In genomic region chr17:45172541-45173286, GRCh38 we compare ENCODE assay signal across 8 cellular contexts. TPM values are rescaled to one million over a fixed set of nuclear protein-coding genes. Genes with fewer than 3 reads are reported as not detected.
DNase-seq lines count a peak whose midpoint lies in the region; ATAC-seq, FAIRE-seq and TF ChIP-seq lines count a peak whose summit lies in the region.

No MANE protein-coding gene starts in this region.

- in situ Hi-C loops in HepG2 (cut with HindIII; ENCODE audit: extremely low pct_ligation_motif_present, low pct_unique_long_range_greater_than_20kb) = no loop called here

- peak; percentile 75 to 80 for TF ChIP-seq POLR2A in HepG2 (IDR thresholded peaks at IDR 0.05; ENCODE audit: insufficient read depth in 1 of 2, low read depth in 2 of 2, low read length in 2 of 2)

- ATAC-seq in activated B cell treated with CpG ODN at 0.5 μM for 24 hours (ENCODE audit: low read depth) = peak; percentile 91
- ATAC-seq in HepG2 = peak; percentile 66
- no peak for ATAC-seq in GM18858 (IDR thresholded peaks at IDR 0.05; ENCODE audit: unreplicated experiment)

- peak overlapping the region; percentile 53 to 74 (median 65) for H3K4me3 ChIP-seq in HepG2 (replicated peaks in 1 of 3; ENCODE audit: insufficient read depth in 1 of 3, low read depth in 2 of 3, low read length in 3 of 3)

- CTCF ChIA-PET in activated B cell treated with CpG ODN at 0.5 μM for 24 hours (lab: Charles Lee) (interaction anchor here (1.1 to 3.2 kb wide), 6 partner anchors 10 to 46 kb away, joined by 3 to 23 read pairs (median 12); partner anchors contain the start of gene ACBD4), HepG2 (lab: Yijun Ruan, JAX; ENCODE audit: low intra/inter-chr PET ratio, low total read pairs) (interaction anchor here (0.7 to 3.2 kb wide), 5 partner anchors 10 to 37 kb away, joined by 3 to 10 read pairs (median 3); partner anchors contain the start of genes ACBD4, HEXIM1 and HEXIM2)

- no peaks in the 10 kb centered on the region for H3K9me3 ChIP-seq in HepG2 (ENCODE audit: low read length)

- TF ChIP-seq EP300 in Ishikawa (IDR thresholded peaks at IDR 0.05; ENCODE audit: borderline replicate concordance) = no peak; the same call in 1 of the 2 replicates
- TF ChIP-seq EP300 in HepG2 (IDR thresholded peaks at IDR 0.05; ENCODE audit: low read depth in 2 of 2, low read length in 2 of 2) = peak; percentile 47 to 74; a peak in 2 of 4 replicates
- TF ChIP-seq EP300 in HepG2 (CRISPR knock-in tag; IDR thresholded peaks at IDR 0.05; ENCODE audit: borderline replicate concordance) = peak; percentile 85

- H2AFZ ChIP-seq in HepG2 (ENCODE audit: low read length) = no peak overlapping the region

- no peaks in the 10 kb centered on the region for H3K9me3 Mint-ChIP-seq in activated B cell treated with CpG ODN at 0.5 μM for 24 hours
- no peaks in the 10 kb centered on the region for H3K9me3 Mint-ChIP-seq in chondrocyte (ENCODE audit: low read depth)

- H3K36me3 ChIP-seq in HepG2 (replicated peaks in 1 of 2; ENCODE audit: control insufficient read depth in 1 of 2, insufficient read depth in 2 of 2, low read length in 2 of 2) = peaks cover 8 to 17% of the 10 kb centered on the region in 2 experiments

- peak overlapping the region; percentile 93 for H3K9ac ChIP-seq in HepG2 (ENCODE audit: insufficient read depth, low read depth, low read length)

- H3K4me2 ChIP-seq in HepG2 (ENCODE audit: low read depth, low read length) = peak overlapping the region; percentile 100

- H3K4me1 Mint-ChIP-seq in activated B cell treated with CpG ODN at 0.5 μM for 24 hours (peaks cover 14% of the 10 kb centered on the region), chondrocyte (ENCODE audit: low read depth) (peaks cover 41% of the 10 kb centered on the region)

- H3K4me3 Mint-ChIP-seq in activated B cell treated with CpG ODN at 0.5 μM for 24 hours (peak overlapping the region; percentile 80), chondrocyte (ENCODE audit: unreplicated experiment) (peak overlapping the region; percentile 70)

- no TSS peak for BruUV-seq in HepG2 (replicated peaks; lab: Mats Ljungman, UMichigan)

- TF ChIP-seq CTCF in activated B cell treated with CpG ODN at 0.5 μM for 24 hours (IDR thresholded peaks at IDR 0.05) (no peak), chondrocyte (IDR thresholded peaks at IDR 0.05) (peak; percentile 50), HepG2 (CRISPR knock-in tag; IDR thresholded peaks at IDR 0.05) (peak; percentile 51)

- H4K20me1 ChIP-seq in HepG2 (ENCODE audit: insufficient read depth, low read length) = no peaks in the 10 kb centered on the region

- no peaks in the 10 kb centered on the region for H3K36me3 Mint-ChIP-seq in activated B cell treated with CpG ODN at 0.5 μM for 24 hours (ENCODE audit: low read depth)
- no peaks in the 10 kb centered on the region for H3K36me3 Mint-ChIP-seq in chondrocyte (ENCODE audit: low read depth)

- no peaks in the 10 kb centered on the region for H3K79me2 ChIP-seq in HepG2 (ENCODE audit: insufficient read depth, low read length)

- peak; percentile 19; the same call in 1 of the 2 replicates for TF ChIP-seq RAD21 in Ishikawa (IDR thresholded peaks at IDR 0.05; ENCODE audit: low read depth)
- TF ChIP-seq RAD21 in HepG2 (CRISPR knock-in tag; IDR thresholded peaks at IDR 0.05) = peak; percentile 69

- intact Hi-C loops in activated B cell treated with CpG ODN at 0.5 μM for 24 hours (cut with micrococcal nuclease) = loop anchor here (1.0 to 2.0 kb wide), 2 partner anchors 11 to 38 kb away; partner anchors contain the start of genes ACBD4 and HEXIM2
- intact Hi-C loops in HepG2 (cut with micrococcal nuclease; ENCODE audit: unreplicated experiment) = loop anchor here (1.0 kb wide), 1 partner anchor 11 kb away; the partner anchor contains the start of gene HEXIM2

- H3K27ac Mint-ChIP-seq in activated B cell treated with CpG ODN at 0.5 μM for 24 hours (peak overlapping the region; percentile 93), chondrocyte (ENCODE audit: unreplicated experiment) (peak overlapping the region; percentile 99)

- H3K27me3 Mint-ChIP-seq in activated B cell treated with CpG ODN at 0.5 μM for 24 hours = no peaks in the 10 kb centered on the region
- H3K27me3 Mint-ChIP-seq in chondrocyte (ENCODE audit: low read depth) = no peaks in the 10 kb centered on the region

- H3K27ac ChIP-seq in HepG2 (ENCODE audit: extremely low read length, insufficient read depth, low read length) = peak overlapping the region; percentile 97

- 5% methylated on average over 10 of the region's 10 CpGs for WGBS in HepG2 (ENCODE audit: low lambda C conversion rate)

- peaks cover 71% of the 10 kb centered on the region for H3K4me1 ChIP-seq in HepG2 (ENCODE audit: insufficient read depth, low read length)

- no peaks in the 10 kb centered on the region for H3K27me3 ChIP-seq in HepG2 (ENCODE audit: control insufficient read depth in 1 of 2, insufficient read depth in 2 of 2, low read length in 2 of 2)

- peak; percentile 91 for DNase-seq in D341Med (ENCODE audit: low spot score)
- DNase-seq in activated B cell treated with CpG ODN at 0.5 μM for 24 hours = peak; percentile 52
- DNase-seq in chondrocyte (ENCODE audit: low spot score) = peak; percentile 92
- peak; percentile 97 for DNase-seq in HepG2 (ENCODE audit: low spot score)
- DNase-seq in stimulated activated CD4-positive, alpha-beta T cell treated with anti-CD3 and anti-CD28 coated beads, Interleukin-2, amount 100 ng/mL, for 4 hours (ENCODE audit: low read depth) = peak; percentile 24
- no peak for DNase-seq in NCI-H446 treated with DMSO at 0.1 percent for 48 hours (lab: John Stamatoyannopoulos, UW)

- peak; percentile 92 for FAIRE-seq in HepG2 (lab: Jason Lieb, UNC)

- POLR2A ChIA-PET in activated B cell treated with CpG ODN at 0.5 μM for 24 hours (lab: Charles Lee) = interaction anchor here (0.6 to 3.9 kb wide), 11 partner anchors 10 to 146 kb away, joined by 3 to 84 read pairs (median 6); partner anchors contain the start of genes FMNL1, HEXIM1, HEXIM2 and MAP3K14
- POLR2A ChIA-PET in HepG2 (lab: Yijun Ruan, JAX) = interaction anchor here (0.9 to 24.3 kb wide), 19 partner anchors 10 to 234 kb away, joined by 3 to 2487 read pairs (median 10); partner anchors contain the start of genes ACBD4, HEXIM1, HEXIM2 and MAP3K14

RNA-seq across cellular contexts. Expression of gene HEXIM2, which starts 11.0 kb away (rescaled TPM):
- 8.9 and 11.1 TPM in 2 replicates for total RNA-seq in activated B cell treated with CpG ODN at 0.5 μM for 24 hours
- total RNA-seq in chondrocyte = 3.7 to 7.9 TPM (median 6.4 TPM) in 3 replicates
- total RNA-seq in HepG2 (2016; rRNA removed; fragmentation: Illumina TruSeq; extraction: Trizol) = 27.1 and 30.8 TPM in 2 replicates
- 22.3 and 23.3 TPM in 2 replicates for total RNA-seq in HepG2 (2016; cell fraction: cytosol; rRNA removed; fragmentation: Illumina TruSeq; extraction: Trizol; ENCODE audit: low read depth)
- 26.7 and 27.9 TPM in 2 replicates for total RNA-seq in HepG2 (2016; cell fraction: insoluble cytoplasmic fraction; rRNA removed; fragmentation: Illumina TruSeq; extraction: Trizol)
- total RNA-seq in HepG2 (2016; cell fraction: membrane; rRNA removed; fragmentation: Illumina TruSeq; extraction: Trizol) = 25.8 and 28.7 TPM in 2 replicates
- total RNA-seq in HepG2 (2016; cell fraction: nucleus; rRNA removed; fragmentation: Illumina TruSeq; extraction: Trizol) = 13.7 and 16.4 TPM in 2 replicates
- 31.8 and 32.4 TPM in 2 replicates for polyA plus RNA-seq in HepG2 (2011; rRNA removed)
- polyA plus RNA-seq in HepG2 (2011; cell fraction: cytosol; rRNA removed) = 32.2 and 44.9 TPM in 2 replicates
- polyA plus RNA-seq in HepG2 (2011; cell fraction: nucleus; rRNA removed) = 22.5 and 27.3 TPM in 2 replicates
- 22.2 and 24.9 TPM in 2 replicates for polyA plus RNA-seq in HepG2 (2012)
- 14.6 and 18.5 TPM in 2 replicates for polyA plus RNA-seq in HepG2 (2016; cell fraction: cytosol; fragmentation: Illumina TruSeq; extraction: Trizol; ENCODE audit: low read depth)
- polyA plus RNA-seq in HepG2 (2016; cell fraction: insoluble cytoplasmic fraction; fragmentation: Illumina TruSeq; extraction: Trizol; ENCODE audit: low read depth) = 35.4 and 36.8 TPM in 2 replicates
- 19.7 and 26.6 TPM in 2 replicates for polyA plus RNA-seq in HepG2 (2016; cell fraction: membrane; fragmentation: Illumina TruSeq; extraction: Trizol; ENCODE audit: low read depth)
- polyA plus RNA-seq in HepG2 (2016; cell fraction: nucleus; fragmentation: Illumina TruSeq; extraction: Trizol; ENCODE audit: insufficient read depth, low read depth) = 36.3 and 37.9 TPM in 2 replicates
- polyA minus RNA-seq in HepG2 (2011; rRNA and poly(A)+ RNA removed; ENCODE audit: low replicate concordance) = 9.1 and 26.8 TPM in 2 replicates
- polyA minus RNA-seq in HepG2 (2011; cell fraction: cytosol; rRNA and poly(A)+ RNA removed) = 17.8 and 20.5 TPM in 2 replicates
- 12.4 and 13.2 TPM in 2 replicates for polyA minus RNA-seq in HepG2 (2011; cell fraction: nucleus; rRNA and poly(A)+ RNA removed)

RNA-seq across cellular contexts. Expression of gene HEXIM1, which starts 24.4 kb away (rescaled TPM):
- total RNA-seq in activated B cell treated with CpG ODN at 0.5 μM for 24 hours (19.5 and 21.5 TPM in 2 replicates), chondrocyte (35.9 to 41.0 TPM (median 36.4 TPM) in 3 replicates), HepG2 (2016; rRNA removed; fragmentation: Illumina TruSeq; extraction: Trizol) (10.5 and 14.8 TPM in 2 replicates)
- 2.7 and 3.3 TPM in 2 replicates for total RNA-seq in HepG2 (2016; cell fraction: cytosol; rRNA removed; fragmentation: Illumina TruSeq; extraction: Trizol; ENCODE audit: low read depth)
- total RNA-seq in HepG2 (2016; cell fraction: insoluble cytoplasmic fraction; rRNA removed; fragmentation: Illumina TruSeq; extraction: Trizol) = 11.7 and 13.0 TPM in 2 replicates
- total RNA-seq in HepG2 (2016; cell fraction: membrane; rRNA removed; fragmentation: Illumina TruSeq; extraction: Trizol) = 8.9 and 9.5 TPM in 2 replicates
- total RNA-seq in HepG2 (2016; cell fraction: nucleus; rRNA removed; fragmentation: Illumina TruSeq; extraction: Trizol) = 13.8 and 14.0 TPM in 2 replicates
- 16.3 and 16.6 TPM in 2 replicates for polyA plus RNA-seq in HepG2 (2011; rRNA removed)
- 13.7 and 14.0 TPM in 2 replicates for polyA plus RNA-seq in HepG2 (2011; cell fraction: cytosol; rRNA removed)
- polyA plus RNA-seq in HepG2 (2011; cell fraction: nucleus; rRNA removed) = 34.1 and 37.3 TPM in 2 replicates
- 17.5 and 20.8 TPM in 2 replicates for polyA plus RNA-seq in HepG2 (2012)
- polyA plus RNA-seq in HepG2 (2016; cell fraction: cytosol; fragmentation: Illumina TruSeq; extraction: Trizol; ENCODE audit: low read depth) = 2.7 and 3.3 TPM in 2 replicates
- polyA plus RNA-seq in HepG2 (2016; cell fraction: insoluble cytoplasmic fraction; fragmentation: Illumina TruSeq; extraction: Trizol; ENCODE audit: low read depth) = 36.1 and 41.5 TPM in 2 replicates
- polyA plus RNA-seq in HepG2 (2016; cell fraction: membrane; fragmentation: Illumina TruSeq; extraction: Trizol; ENCODE audit: low read depth) = 10.3 and 12.9 TPM in 2 replicates
- polyA plus RNA-seq in HepG2 (2016; cell fraction: nucleus; fragmentation: Illumina TruSeq; extraction: Trizol; ENCODE audit: insufficient read depth, low read depth) = 51.0 and 51.8 TPM in 2 replicates
- polyA minus RNA-seq in HepG2 (2011; rRNA and poly(A)+ RNA removed; ENCODE audit: low replicate concordance) = 8.8 and 11.0 TPM in 2 replicates
- 10.7 and 11.5 TPM in 2 replicates for polyA minus RNA-seq in HepG2 (2011; cell fraction: cytosol; rRNA and poly(A)+ RNA removed)
- polyA minus RNA-seq in HepG2 (2011; cell fraction: nucleus; rRNA and poly(A)+ RNA removed) = 17.1 and 27.5 TPM in 2 replicates

RNA-seq across cellular contexts. Expression of gene ACBD4, which starts 37.2 kb away (rescaled TPM):
- total RNA-seq in activated B cell treated with CpG ODN at 0.5 μM for 24 hours (20.1 and 20.6 TPM in 2 replicates), chondrocyte (4.7 to 6.8 TPM (median 5.6 TPM) in 3 replicates), HepG2 (2016; rRNA removed; fragmentation: Illumina TruSeq; extraction: Trizol) (8.8 and 16.1 TPM in 2 replicates)
- 8.0 and 13.0 TPM in 2 replicates for total RNA-seq in HepG2 (2016; cell fraction: cytosol; rRNA removed; fragmentation: Illumina TruSeq; extraction: Trizol; ENCODE audit: low read depth)
- 9.5 and 14.6 TPM in 2 replicates for total RNA-seq in HepG2 (2016; cell fraction: insoluble cytoplasmic fraction; rRNA removed; fragmentation: Illumina TruSeq; extraction: Trizol)
- total RNA-seq in HepG2 (2016; cell fraction: membrane; rRNA removed; fragmentation: Illumina TruSeq; extraction: Trizol) = 12.4 and 18.3 TPM in 2 replicates
- 15.2 and 17.1 TPM in 2 replicates for total RNA-seq in HepG2 (2016; cell fraction: nucleus; rRNA removed; fragmentation: Illumina TruSeq; extraction: Trizol)
- polyA plus RNA-seq in HepG2 (2011; rRNA removed) = 26.9 and 34.1 TPM in 2 replicates
- 12.2 and 17.4 TPM in 2 replicates for polyA plus RNA-seq in HepG2 (2011; cell fraction: cytosol; rRNA removed)
- polyA plus RNA-seq in HepG2 (2011; cell fraction: nucleus; rRNA removed) = 71.5 and 77.5 TPM in 2 replicates
- 16.9 and 20.5 TPM in 2 replicates for polyA plus RNA-seq in HepG2 (2012)
- 9.2 and 14.3 TPM in 2 replicates for polyA plus RNA-seq in HepG2 (2016; cell fraction: cytosol; fragmentation: Illumina TruSeq; extraction: Trizol; ENCODE audit: low read depth)
- polyA plus RNA-seq in HepG2 (2016; cell fraction: insoluble cytoplasmic fraction; fragmentation: Illumina TruSeq; extraction: Trizol; ENCODE audit: low read depth) = 9.9 and 13.7 TPM in 2 replicates
- polyA plus RNA-seq in HepG2 (2016; cell fraction: membrane; fragmentation: Illumina TruSeq; extraction: Trizol; ENCODE audit: low read depth) = 10.5 and 15.2 TPM in 2 replicates
- polyA plus RNA-seq in HepG2 (2016; cell fraction: nucleus; fragmentation: Illumina TruSeq; extraction: Trizol; ENCODE audit: insufficient read depth, low read depth) = 36.2 and 39.6 TPM in 2 replicates
- polyA minus RNA-seq in HepG2 (2011; rRNA and poly(A)+ RNA removed; ENCODE audit: low replicate concordance) = 6.9 and 21.9 TPM in 2 replicates
- polyA minus RNA-seq in HepG2 (2011; cell fraction: cytosol; rRNA and poly(A)+ RNA removed) = 8.3 and 8.4 TPM in 2 replicates
- polyA minus RNA-seq in HepG2 (2011; cell fraction: nucleus; rRNA and poly(A)+ RNA removed) = 26.9 and 36.2 TPM in 2 replicates

RNA-seq across cellular contexts. Expression of gene PLCD3, which starts 40.4 kb away (rescaled TPM):
- total RNA-seq in activated B cell treated with CpG ODN at 0.5 μM for 24 hours (0.61 and 1.4 TPM in 2 replicates), chondrocyte (123 to 135 TPM (median 128 TPM) in 3 replicates), HepG2 (2016; rRNA removed; fragmentation: Illumina TruSeq; extraction: Trizol) (5.5 and 11.3 TPM in 2 replicates)
- 5.6 and 8.7 TPM in 2 replicates for total RNA-seq in HepG2 (2016; cell fraction: cytosol; rRNA removed; fragmentation: Illumina TruSeq; extraction: Trizol; ENCODE audit: low read depth)
- 6.2 and 9.4 TPM in 2 replicates for total RNA-seq in HepG2 (2016; cell fraction: insoluble cytoplasmic fraction; rRNA removed; fragmentation: Illumina TruSeq; extraction: Trizol)
- total RNA-seq in HepG2 (2016; cell fraction: membrane; rRNA removed; fragmentation: Illumina TruSeq; extraction: Trizol) = 23.5 and 28.9 TPM in 2 replicates
- total RNA-seq in HepG2 (2016; cell fraction: nucleus; rRNA removed; fragmentation: Illumina TruSeq; extraction: Trizol) = 4.2 and 4.3 TPM in 2 replicates
- polyA plus RNA-seq in HepG2 (2011; rRNA removed) = 39.1 and 46.1 TPM in 2 replicates
- 28.6 and 40.9 TPM in 2 replicates for polyA plus RNA-seq in HepG2 (2011; cell fraction: cytosol; rRNA removed)
- 37.4 and 43.6 TPM in 2 replicates for polyA plus RNA-seq in HepG2 (2011; cell fraction: nucleus; rRNA removed)
- 8.5 and 22.4 TPM in 2 replicates for polyA plus RNA-seq in HepG2 (2012)
- polyA plus RNA-seq in HepG2 (2016; cell fraction: cytosol; fragmentation: Illumina TruSeq; extraction: Trizol; ENCODE audit: low read depth) = 17.4 and 19.5 TPM in 2 replicates
- polyA plus RNA-seq in HepG2 (2016; cell fraction: insoluble cytoplasmic fraction; fragmentation: Illumina TruSeq; extraction: Trizol; ENCODE audit: low read depth) = 14.0 and 24.9 TPM in 2 replicates
- 30.5 and 46.5 TPM in 2 replicates for polyA plus RNA-seq in HepG2 (2016; cell fraction: membrane; fragmentation: Illumina TruSeq; extraction: Trizol; ENCODE audit: low read depth)
- polyA plus RNA-seq in HepG2 (2016; cell fraction: nucleus; fragmentation: Illumina TruSeq; extraction: Trizol; ENCODE audit: insufficient read depth, low read depth) = 24.9 and 28.4 TPM in 2 replicates
- polyA minus RNA-seq in HepG2 (2011; rRNA and poly(A)+ RNA removed; ENCODE audit: low replicate concordance) = 68.8 and 256 TPM in 2 replicates
- 26.0 and 39.9 TPM in 2 replicates for polyA minus RNA-seq in HepG2 (2011; cell fraction: cytosol; rRNA and poly(A)+ RNA removed)
- 13.4 and 15.7 TPM in 2 replicates for polyA minus RNA-seq in HepG2 (2011; cell fraction: nucleus; rRNA and poly(A)+ RNA removed)

RNA-seq across cellular contexts. Expression of gene FMNL1, which starts 49.0 kb away (rescaled TPM):
- 310 and 351 TPM in 2 replicates for total RNA-seq in activated B cell treated with CpG ODN at 0.5 μM for 24 hours
- 0.89 to 2.0 TPM (median 1.8 TPM) in 3 replicates for total RNA-seq in chondrocyte
- total RNA-seq in HepG2 (2016; rRNA removed; fragmentation: Illumina TruSeq; extraction: Trizol) = 0.39 and 0.53 TPM in 2 replicates
- total RNA-seq in HepG2 (2016; cell fraction: cytosol; rRNA removed; fragmentation: Illumina TruSeq; extraction: Trizol; ENCODE audit: low read depth) = 0.61 TPM in 1 of 2 replicates, not detected in the other
- 0.12 and 0.41 TPM in 2 replicates for total RNA-seq in HepG2 (2016; cell fraction: insoluble cytoplasmic fraction; rRNA removed; fragmentation: Illumina TruSeq; extraction: Trizol)
- 0.48 and 0.74 TPM in 2 replicates for total RNA-seq in HepG2 (2016; cell fraction: membrane; rRNA removed; fragmentation: Illumina TruSeq; extraction: Trizol)
- 0.56 and 0.63 TPM in 2 replicates for total RNA-seq in HepG2 (2016; cell fraction: nucleus; rRNA removed; fragmentation: Illumina TruSeq; extraction: Trizol)
- 0.70 and 1.1 TPM in 2 replicates for polyA plus RNA-seq in HepG2 (2011; rRNA removed)
- 0.38 and 0.48 TPM in 2 replicates for polyA plus RNA-seq in HepG2 (2011; cell fraction: cytosol; rRNA removed)
- 4.9 and 6.1 TPM in 2 replicates for polyA plus RNA-seq in HepG2 (2011; cell fraction: nucleus; rRNA removed)
- polyA plus RNA-seq in HepG2 (2012) = 0.78 and 1.2 TPM in 2 replicates
- polyA plus RNA-seq in HepG2 (2016; cell fraction: cytosol; fragmentation: Illumina TruSeq; extraction: Trizol; ENCODE audit: low read depth) = 0.27 TPM in 1 of 2 replicates, not detected in the other
- 0.37 and 0.69 TPM in 2 replicates for polyA plus RNA-seq in HepG2 (2016; cell fraction: insoluble cytoplasmic fraction; fragmentation: Illumina TruSeq; extraction: Trizol; ENCODE audit: low read depth)
- polyA plus RNA-seq in HepG2 (2016; cell fraction: membrane; fragmentation: Illumina TruSeq; extraction: Trizol; ENCODE audit: low read depth) = 0.31 and 0.37 TPM in 2 replicates
- 1.9 and 2.6 TPM in 2 replicates for polyA plus RNA-seq in HepG2 (2016; cell fraction: nucleus; fragmentation: Illumina TruSeq; extraction: Trizol; ENCODE audit: insufficient read depth, low read depth)
- polyA minus RNA-seq in HepG2 (2011; rRNA and poly(A)+ RNA removed; ENCODE audit: low replicate concordance) = 0.68 and 17.4 TPM in 2 replicates
- 0.69 TPM in 1 of 2 replicates, not detected in the other for polyA minus RNA-seq in HepG2 (2011; cell fraction: cytosol; rRNA and poly(A)+ RNA removed)
- polyA minus RNA-seq in HepG2 (2011; cell fraction: nucleus; rRNA and poly(A)+ RNA removed) = 0.77 and 1.4 TPM in 2 replicates
